In the genomic region with DNA sequence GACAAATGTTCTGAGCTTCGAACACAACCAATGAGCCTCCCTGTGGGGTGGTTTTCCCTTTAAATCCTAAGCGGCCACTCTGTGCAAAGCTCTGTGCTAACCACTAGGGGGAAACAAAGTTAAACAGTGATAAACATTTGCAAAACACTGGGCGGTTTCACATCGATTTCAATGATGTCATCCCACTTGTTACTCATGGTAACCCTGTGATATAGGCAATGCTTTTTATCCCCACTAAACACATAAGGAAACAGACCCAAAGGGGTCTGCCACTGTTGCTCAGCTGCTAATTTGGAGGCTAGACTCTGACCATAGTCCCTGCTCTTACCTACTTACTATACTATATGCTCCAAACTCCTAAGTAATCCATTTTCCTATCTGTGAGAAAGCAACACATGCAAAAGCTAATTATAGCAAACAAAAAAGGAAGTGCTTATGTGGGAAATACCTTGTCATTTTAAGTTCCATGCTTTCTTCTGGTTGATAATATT, we compare ENCODE assay signal across 8 cellular contexts. TPM values are rescaled to one million over a fixed set of nuclear protein-coding genes. Genes with fewer than 3 reads are reported as not detected.
A peak's percentile ranks its signal among the peaks of the same experiment; 100 is the strongest.
DNase-seq lines count a peak whose midpoint lies in the region; ATAC-seq and TF ChIP-seq lines count a peak whose summit lies in the region.

No MANE protein-coding gene starts in this region.

- no peak for TF ChIP-seq POLR2A in vagina (IDR thresholded peaks at IDR 0.05)

- ATAC-seq in GM21381 (IDR thresholded peaks at IDR 0.05; ENCODE audit: unreplicated experiment) (peak; percentile 91), HG03575 (IDR thresholded peaks at IDR 0.05; ENCODE audit: extremely low read depth, insufficient number of reproducible peaks, low FRiP score, unreplicated experiment) (peak; percentile 86)
- ATAC-seq in activated CD8-positive, alpha-beta T cell treated with anti-CD3 and anti-CD28 coated beads, Interleukin-2, amount 10 ng/mL, durations not matched to agents 7 days and 5 days, result peak; percentile 95

- no peaks in the 10 kb centered on the region for H3K9me3 ChIP-seq in vagina

- peaks cover 28% of the 10 kb centered on the region for H3K27me3 Mint-ChIP-seq in activated CD8-positive, alpha-beta T cell treated with anti-CD3 and anti-CD28 coated beads, Interleukin-2, amount 10 ng/mL, durations not matched to agents 7 days and 5 days (ENCODE audit: low read depth)
- H3K27me3 Mint-ChIP-seq in nephron progenitor cell (ENCODE audit: low read depth, poor library complexity), result no peaks in the 10 kb centered on the region

- no peaks in the 10 kb centered on the region for H3K9me3 Mint-ChIP-seq in activated CD8-positive, alpha-beta T cell treated with anti-CD3 and anti-CD28 coated beads, Interleukin-2, amount 10 ng/mL, durations not matched to agents 7 days and 5 days (ENCODE audit: insufficient read depth)
- no peaks in the 10 kb centered on the region for H3K9me3 Mint-ChIP-seq in nephron progenitor cell

- POLR2A ChIA-PET in activated CD8-positive, alpha-beta T cell treated with anti-CD3 and anti-CD28 coated beads, Interleukin-2, amount 10 ng/mL, durations not matched to agents 7 days and 5 days (lab: Charles Lee), result interaction anchor here (0.8 to 1.5 kb wide), 3 partner anchors 29 to 123 kb away, joined by 4 to 6 read pairs (median 4); no protein-coding TSS in a partner anchor

- intact Hi-C loops in vagina (cut with DNase I), result no loop called here

- CTCF ChIA-PET in activated CD8-positive, alpha-beta T cell treated with anti-CD3 and anti-CD28 coated beads, Interleukin-2, amount 10 ng/mL, durations not matched to agents 7 days and 5 days (lab: Charles Lee), result interaction anchor here (0.7 to 6.6 kb wide), 18 partner anchors 9 to 774 kb away, joined by 3 to 206 read pairs (median 8); no protein-coding TSS in a partner anchor

- peak; percentile 68 for TF ChIP-seq CTCF in nephron progenitor cell (IDR thresholded peaks at IDR 0.05)
- peak; percentile 25 to 56 (median 46) for TF ChIP-seq CTCF in vagina (IDR thresholded peaks at IDR 0.05)

- peaks cover 24% of the 10 kb centered on the region for H3K4me1 Mint-ChIP-seq in activated CD8-positive, alpha-beta T cell treated with anti-CD3 and anti-CD28 coated beads, Interleukin-2, amount 10 ng/mL, durations not matched to agents 7 days and 5 days (ENCODE audit: low read depth)
- peaks cover 49% of the 10 kb centered on the region for H3K4me1 Mint-ChIP-seq in nephron progenitor cell

- no peaks in the 10 kb centered on the region for H3K36me3 Mint-ChIP-seq in activated CD8-positive, alpha-beta T cell treated with anti-CD3 and anti-CD28 coated beads, Interleukin-2, amount 10 ng/mL, durations not matched to agents 7 days and 5 days (ENCODE audit: low read depth)
- H3K36me3 Mint-ChIP-seq in nephron progenitor cell (ENCODE audit: low read depth), result no peaks in the 10 kb centered on the region

- DNase-seq in DMS53 (lab: John Stamatoyannopoulos, UW), result peak; percentile 90
- peak; percentile 90 for DNase-seq in NCI-H69 (lab: John Stamatoyannopoulos, UW)
- DNase-seq in activated CD8-positive, alpha-beta T cell treated with anti-CD3 and anti-CD28 coated beads, Interleukin-2, amount 10 ng/mL, durations not matched to agents 7 days and 5 days, result peak; percentile 76
- DNase-seq in fibroblast of peridontal ligament (ENCODE audit: extremely low read depth), result peak; percentile 93
- peak; percentile 48 for DNase-seq in nephron progenitor cell
- no peak for DNase-seq in vagina (ENCODE audit: extremely low spot score in 2 of 2)

- no peak overlapping the region for H3K4me3 Mint-ChIP-seq in activated CD8-positive, alpha-beta T cell treated with anti-CD3 and anti-CD28 coated beads, Interleukin-2, amount 10 ng/mL, durations not matched to agents 7 days and 5 days
- H3K4me3 Mint-ChIP-seq in nephron progenitor cell, result no peak overlapping the region

- peaks cover 7% of the 10 kb centered on the region for H3K4me1 ChIP-seq in vagina

- no peaks in the 10 kb centered on the region for H3K27me3 ChIP-seq in vagina

- H3K36me3 ChIP-seq in vagina, result no peaks in the 10 kb centered on the region

- no peak overlapping the region for H3K27ac ChIP-seq in vagina

- H3K27ac Mint-ChIP-seq in activated CD8-positive, alpha-beta T cell treated with anti-CD3 and anti-CD28 coated beads, Interleukin-2, amount 10 ng/mL, durations not matched to agents 7 days and 5 days, result no peak overlapping the region
- peak overlapping the region; percentile 68 for H3K27ac Mint-ChIP-seq in nephron progenitor cell

- no peak overlapping the region for H3K4me3 ChIP-seq in vagina

RNA-seq across cellular contexts. Expression of a gene that starts 57.3 kb away (rescaled TPM):
- total RNA-seq in activated CD8-positive, alpha-beta T cell treated with anti-CD3 and anti-CD28 coated beads, Interleukin-2, amount 10 ng/mL, durations not matched to agents 7 days and 5 days, result under 1 TPM in 1 of 2 experiments, not detected in 1; 0.03 TPM
- total RNA-seq in vagina, result 15.5 TPM

Comparison
In these comparisons a context has a peak if more than half of its experiments do, and no peak if none do; other contexts are left out.
1. DNase-seq: peak in DMS53 (single experiment), NCI-H69 (single experiment), activated CD8-positive, alpha-beta T cell treated with anti-CD3 and anti-CD28 coated beads, Interleukin-2, amount 10 ng/mL, durations not matched to agents 7 days and 5 days (single experiment), fibroblast of peridontal ligament (single experiment) and nephron progenitor cell (single experiment); none in vagina (0 of 2).
2. RNA of a gene that starts 57.3 kb away (total RNA-seq): 15.5 TPM in vagina (single experiment); 0.03 TPM in activated CD8-positive, alpha-beta T cell treated with anti-CD3 and anti-CD28 coated beads, Interleukin-2, amount 10 ng/mL, durations not matched to agents 7 days and 5 days; every median in the first group is over 10 times any median in the second.
3. Peak in every context shown above with its lines, with median percentiles within 50 percentile points of each other: ATAC-seq.